1 cellular context compared by ENCODE assay signal in the genomic region with DNA sequence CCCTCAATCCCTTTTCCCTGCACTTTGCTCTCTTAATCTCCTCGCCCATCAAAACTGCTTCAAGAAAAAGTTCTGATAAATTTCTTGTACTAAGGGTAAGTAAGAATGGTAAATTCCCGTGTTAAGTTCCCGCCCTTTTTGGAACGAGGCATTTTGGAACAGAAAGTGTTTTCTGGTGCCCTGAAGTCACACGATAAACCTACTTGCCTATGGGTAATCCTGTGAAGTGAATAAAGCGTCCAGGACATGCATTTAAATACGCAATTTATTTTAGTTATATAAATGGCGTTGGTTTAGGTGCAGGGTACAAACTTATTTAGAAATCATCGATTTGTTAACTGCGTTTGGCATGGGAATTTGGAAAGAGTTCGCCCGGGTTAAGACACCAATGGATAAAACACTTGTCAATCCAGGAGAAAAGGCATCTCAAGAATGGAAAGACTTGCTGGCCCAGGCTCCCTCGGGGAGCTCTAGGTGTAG.
TF ChIP-seq lines count a peak whose summit lies in the region.

No MANE protein-coding gene starts in this region.

TF ChIP-seq in GM23338, 12 proteins besides CTCF, POLR2A, EP300 and RAD21 (continued from another document):
- TF ChIP-seq, protein P1, sequence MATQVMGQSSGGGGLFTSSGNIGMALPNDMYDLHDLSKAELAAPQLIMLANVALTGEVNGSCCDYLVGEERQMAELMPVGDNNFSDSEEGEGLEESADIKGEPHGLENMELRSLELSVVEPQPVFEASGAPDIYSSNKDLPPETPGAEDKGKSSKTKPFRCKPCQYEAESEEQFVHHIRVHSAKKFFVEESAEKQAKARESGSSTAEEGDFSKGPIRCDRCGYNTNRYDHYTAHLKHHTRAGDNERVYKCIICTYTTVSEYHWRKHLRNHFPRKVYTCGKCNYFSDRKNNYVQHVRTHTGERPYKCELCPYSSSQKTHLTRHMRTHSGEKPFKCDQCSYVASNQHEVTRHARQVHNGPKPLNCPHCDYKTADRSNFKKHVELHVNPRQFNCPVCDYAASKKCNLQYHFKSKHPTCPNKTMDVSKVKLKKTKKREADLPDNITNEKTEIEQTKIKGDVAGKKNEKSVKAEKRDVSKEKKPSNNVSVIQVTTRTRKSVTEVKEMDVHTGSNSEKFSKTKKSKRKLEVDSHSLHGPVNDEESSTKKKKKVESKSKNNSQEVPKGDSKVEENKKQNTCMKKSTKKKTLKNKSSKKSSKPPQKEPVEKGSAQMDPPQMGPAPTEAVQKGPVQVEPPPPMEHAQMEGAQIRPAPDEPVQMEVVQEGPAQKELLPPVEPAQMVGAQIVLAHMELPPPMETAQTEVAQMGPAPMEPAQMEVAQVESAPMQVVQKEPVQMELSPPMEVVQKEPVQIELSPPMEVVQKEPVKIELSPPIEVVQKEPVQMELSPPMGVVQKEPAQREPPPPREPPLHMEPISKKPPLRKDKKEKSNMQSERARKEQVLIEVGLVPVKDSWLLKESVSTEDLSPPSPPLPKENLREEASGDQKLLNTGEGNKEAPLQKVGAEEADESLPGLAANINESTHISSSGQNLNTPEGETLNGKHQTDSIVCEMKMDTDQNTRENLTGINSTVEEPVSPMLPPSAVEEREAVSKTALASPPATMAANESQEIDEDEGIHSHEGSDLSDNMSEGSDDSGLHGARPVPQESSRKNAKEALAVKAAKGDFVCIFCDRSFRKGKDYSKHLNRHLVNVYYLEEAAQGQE (IDR thresholded peaks at IDR 0.05; ENCODE audit: unreplicated experiment), result no peak
- TF ChIP-seq EZH2 (IDR thresholded peaks at IDR 0.05; ENCODE audit: low read depth, unreplicated experiment), result no peak
- no peak for TF ChIP-seq ZNF331 (CRISPR knock-in tag; IDR thresholded peaks at IDR 0.05; ENCODE audit: low read depth)
